14 cellular contexts compared by ENCODE assay signal in the genomic region with DNA sequence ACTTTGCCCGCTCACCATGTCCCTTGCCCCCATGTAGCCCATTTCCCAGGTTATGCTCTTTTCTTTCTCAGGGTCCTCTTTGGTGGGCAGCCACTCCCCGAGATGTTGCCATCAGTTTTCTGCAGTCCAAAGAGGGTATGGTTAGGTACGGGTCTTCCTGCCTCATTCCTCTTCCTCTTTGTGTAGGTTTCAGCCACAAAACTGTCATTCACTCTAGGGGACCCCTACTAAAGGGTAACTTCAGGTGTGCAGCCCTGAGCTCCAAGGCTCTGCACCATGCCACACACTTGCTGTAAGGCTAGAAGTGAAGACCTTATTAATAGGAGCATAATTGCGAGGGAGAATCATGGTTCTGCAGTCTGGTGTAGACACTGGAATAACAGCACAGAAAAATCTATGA.
"Had no signal": no experiment of that assay in that cellular context is flagged by ENCODE, and none has a peak within 500 bp of the region (broad histone marks: within the 10 kb centered on the region; RNA-seq: fewer than 3 reads in every experiment).

No MANE protein-coding gene starts in this region.

- H3K9me3 Mint-ChIP-seq: activated CD4-positive, alpha-beta memory T cell treated with anti-CD3 and anti-CD28 coated beads for 36 hours; activated T-cell treated with anti-CD3 and anti-CD28 coated beads, Interleukin-2, amount 50 U/mL, for 72 hours had no signal

- H3K27ac Mint-ChIP-seq: activated CD4-positive, alpha-beta memory T cell treated with anti-CD3 and anti-CD28 coated beads for 36 hours; activated T-cell treated with anti-CD3 and anti-CD28 coated beads, Interleukin-2, amount 50 U/mL, for 72 hours had no signal

- H3K4me1 ChIP-seq: ascending aorta, foreskin keratinocyte, vagina had no signal

- H3K27me3 ChIP-seq: ascending aorta, esophagus squamous epithelium, foreskin keratinocyte, heart right ventricle, pancreas, tibial artery, vagina had no signal

- H3K4me3 ChIP-seq: ascending aorta, esophagus squamous epithelium, heart right ventricle, pancreas, tibial artery, vagina had no signal

- ATAC-seq: activated T-cell treated with anti-CD3 and anti-CD28 coated beads, Interleukin-2, amount 50 U/mL, for 72 hours; foreskin keratinocyte; heart right ventricle; left ventricle myocardium superior; pancreas had no signal

- H3K36me3 ChIP-seq: vagina had no signal

- H3K4me3 Mint-ChIP-seq: activated CD4-positive, alpha-beta memory T cell treated with anti-CD3 and anti-CD28 coated beads for 36 hours; activated T-cell treated with anti-CD3 and anti-CD28 coated beads, Interleukin-2, amount 50 U/mL, for 72 hours had no signal

- FAIRE-seq: kidney, pancreas had no signal

- DNase-seq: activated CD4-positive, alpha-beta memory T cell treated with anti-CD3 and anti-CD28 coated beads for 36 hours; activated gamma-delta T cell treated with Interleukin-2 at 50 U/mL for 16 hours; activated T-cell treated with anti-CD3 and anti-CD28 coated beads, Interleukin-2, amount 50 U/mL, for 72 hours; esophagus squamous epithelium; foreskin keratinocyte; heart right ventricle; kidney; left ventricle myocardium superior; pancreas; stimulated activated CD4-positive, alpha-beta T cell treated with anti-CD3 and anti-CD28 coated beads, Interleukin-4, amount 100 ng/mL, for 4 hours; T1000; tibial artery had no signal

- H3K27me3 Mint-ChIP-seq: activated CD4-positive, alpha-beta memory T cell treated with anti-CD3 and anti-CD28 coated beads for 36 hours had no signal

- H3K27ac ChIP-seq: ascending aorta, esophagus squamous epithelium, foreskin keratinocyte, pancreas, tibial artery, vagina had no signal

- H3K9me3 ChIP-seq: ascending aorta, esophagus squamous epithelium, heart right ventricle, pancreas, tibial artery, vagina had no signal
